8 cellular contexts compared by ENCODE assay signal in the genomic region with DNA sequence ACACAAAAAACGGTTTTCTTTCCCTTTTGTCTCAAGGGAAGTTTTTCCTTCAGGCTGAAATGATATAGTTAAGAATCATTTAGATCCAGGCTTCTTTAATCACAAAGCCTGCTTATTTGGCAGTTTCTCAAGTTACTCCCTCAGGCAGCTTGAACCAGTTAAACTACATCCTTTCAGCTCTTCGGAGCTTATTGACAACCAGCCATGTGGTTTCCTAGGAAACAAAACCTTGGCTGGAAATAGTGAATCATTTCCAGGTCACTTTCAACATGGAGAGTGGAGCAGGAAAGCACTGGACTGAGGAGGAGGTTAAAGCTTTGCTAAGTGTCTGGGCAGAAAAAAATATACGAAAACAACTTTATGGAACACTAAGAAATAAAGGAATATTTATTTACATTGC. TPM values are rescaled to one million over a fixed set of nuclear protein-coding genes. Genes with fewer than 3 reads are reported as not detected.
DNase-seq lines count a peak whose midpoint lies in the region; TF ChIP-seq lines count a peak whose summit lies in the region.

No MANE protein-coding gene starts in this region.

- peaks cover 8% of the 10 kb centered on the region for H3K36me3 Mint-ChIP-seq in type B pancreatic cell

- H3K4me3 Mint-ChIP-seq in type B pancreatic cell = peak overlapping the region; percentile 80

- H3K9ac ChIP-seq in endocrine pancreas (ENCODE audit: control insufficient read depth, insufficient read depth, low read length) = peak overlapping the region; percentile 54

- H3K27me3 Mint-ChIP-seq in type B pancreatic cell = no peaks in the 10 kb centered on the region

- no peaks in the 10 kb centered on the region for H3K9me3 ChIP-seq in endocrine pancreas (ENCODE audit: control insufficient read depth, low read length)

- no peaks in the 10 kb centered on the region for H3K27me3 ChIP-seq in endocrine pancreas (ENCODE audit: control insufficient read depth, insufficient read depth, low read length)

- no peaks in the 10 kb centered on the region for H3K36me3 ChIP-seq in endocrine pancreas (ENCODE audit: control insufficient read depth, insufficient read depth, low read length)

- H3K4me3 ChIP-seq in endocrine pancreas (ENCODE audit: control insufficient read depth, insufficient read depth, low read length) = peak overlapping the region; percentile 78

- peaks cover 24% of the 10 kb centered on the region for H3K4me1 ChIP-seq in endocrine pancreas (ENCODE audit: control insufficient read depth, insufficient read depth, low read length)

- CTCF ChIA-PET in RWPE1 (lab: Yijun Ruan, JAX) = no interaction called here

- DNase-seq in DMS 273 (lab: John Stamatoyannopoulos, UW; ENCODE audit: unreplicated experiment) = peak; percentile 84
- DNase-seq in KBM-7 = peak; percentile 72
- DNase-seq in RWPE1 (ENCODE audit: low spot score) = peak; percentile 91
- DNase-seq in medulla oblongata (ENCODE audit: extremely low spot score) = peak; percentile 86
- DNase-seq in type B pancreatic cell (ENCODE audit: extremely low spot score, unreplicated experiment) = no peak
- DNase-seq in stimulated activated CD4-positive, alpha-beta T cell treated with anti-CD3 and anti-CD28 coated beads, Interleukin-2, amount 100 ng/mL, for 48 hours = no peak
- DNase-seq in UCSD-AML1 (lab: John Stamatoyannopoulos, UW; ENCODE audit: unreplicated experiment) = no peak

- H3K9me3 Mint-ChIP-seq in type B pancreatic cell = no peaks in the 10 kb centered on the region

- TF ChIP-seq CTCF in RWPE1 (conservative IDR thresholded peaks at IDR 0.05; ENCODE audit: low read depth) = no peak
- no peak for TF ChIP-seq CTCF in type B pancreatic cell (conservative IDR thresholded peaks at IDR 0.05)

- H3K4me1 Mint-ChIP-seq in type B pancreatic cell (ENCODE audit: unreplicated experiment) = peaks cover 26% of the 10 kb centered on the region

- POLR2A ChIA-PET in RWPE1 (lab: Yijun Ruan, JAX; ENCODE audit: low non-redundant PET) = no interaction called here

- in situ Hi-C loops in KBM-7 (cut with MboI; ENCODE audit: low pct_unique_long_range_greater_than_20kb, low sequenced_read_pairs) = no loop called here

- peak overlapping the region; percentile 88 for H3K27ac Mint-ChIP-seq in type B pancreatic cell

- no peak overlapping the region for H3K27ac ChIP-seq in RWPE1

RNA-seq across cellular contexts. Expression of a gene that starts 23.0 kb away (rescaled TPM):
- 16.7 and 19.2 TPM in 2 replicates for total RNA-seq in type B pancreatic cell (ENCODE audit: low replicate concordance)

RNA-seq across cellular contexts. Expression of a gene that starts 25.2 kb away (rescaled TPM):
- total RNA-seq in type B pancreatic cell (ENCODE audit: low replicate concordance) = 20.6 and 37.8 TPM in 2 replicates

RNA-seq across cellular contexts. Expression of a gene that starts 25.8 kb away (rescaled TPM):
- 92.8 and 157 TPM in 2 replicates for total RNA-seq in type B pancreatic cell (ENCODE audit: low replicate concordance)

RNA-seq across cellular contexts. Expression of a gene that starts 57.2 kb away (rescaled TPM):
- total RNA-seq in type B pancreatic cell (ENCODE audit: low replicate concordance) = 87.3 and 108 TPM in 2 replicates

Comparison
In these comparisons a context has a peak if more than half of its experiments do, and no peak if none do; other contexts are left out.
1. DNase-seq: peak in DMS 273 (single experiment), KBM-7 (single experiment), RWPE1 (single experiment) and medulla oblongata (single experiment); none in type B pancreatic cell (single experiment), stimulated activated CD4-positive, alpha-beta T cell treated with anti-CD3 and anti-CD28 coated beads, Interleukin-2, amount 100 ng/mL, for 48 hours (0 of 2) and UCSD-AML1 (single experiment).